ENCODE assay signal across 2 cellular contexts in genomic region chr16:14366447-14366846, GRCh38.
TF ChIP-seq lines count a peak whose summit lies in the region.

No MANE protein-coding gene starts in this region.

TF ChIP-seq in A549, 52 proteins besides CTCF, POLR2A, EP300 and RAD21:
- no peak for TF ChIP-seq E2F6 (IDR thresholded peaks at IDR 0.05; ENCODE audit: borderline replicate concordance, low read depth)
- TF ChIP-seq TFCP2L1 (CRISPR knock-in tag; IDR thresholded peaks at IDR 0.05): no peak
TF ChIP-seq in A549: peak in this region for 0.

TF ChIP-seq in H1, 55 proteins besides CTCF, POLR2A, EP300 and RAD21:
- TF ChIP-seq BRCA1 (IDR thresholded peaks at IDR 0.05; ENCODE audit: low read depth, low read length) (no peak), POLR2AphosphoS5 (IDR thresholded peaks at IDR 0.05; ENCODE audit: low read depth, low read length) (no peak), RBBP5 (IDR thresholded peaks at IDR 0.05; ENCODE audit: borderline replicate concordance, low read depth, low read length) (no peak), E2F6 (IDR thresholded peaks at IDR 0.05) (no peak), BCL11A (IDR thresholded peaks at IDR 0.05; ENCODE audit: low read depth in 2 of 2, low read length in 2 of 2) (no peak), CEBPB (IDR thresholded peaks at IDR 0.05; ENCODE audit: low read depth, low read length) (no peak)
